Comparison of ENCODE assay signal across 10 cellular contexts in genomic region chr2:42386684-42387083, GRCh38. TPM values are rescaled to one million over a fixed set of nuclear protein-coding genes. Genes with fewer than 3 reads are reported as not detected.
A peak's percentile ranks its signal among the peaks of the same experiment; 100 is the strongest.
DNase-seq lines count a peak whose midpoint lies in the region; ATAC-seq and TF ChIP-seq lines count a peak whose summit lies in the region.
"Had no signal": no experiment of that assay in that cellular context is flagged by ENCODE, and none has a peak within 500 bp of the region (broad histone marks: within the 10 kb centered on the region; RNA-seq: fewer than 3 reads in every experiment).

No MANE protein-coding gene starts in this region.

- H3K79me2 ChIP-seq in osteoblast (ENCODE audit: insufficient read depth, low read length), result no peaks in the 10 kb centered on the region

- WGBS in esophagus squamous epithelium, 2 donors, result 81 to 93% methylated on average over 5 of the region's 5 CpGs

- H3K36me3 ChIP-seq in osteoblast (ENCODE audit: insufficient read depth, low read length), result no peaks in the 10 kb centered on the region
- H3K36me3 ChIP-seq in esophagus squamous epithelium, result no peaks in the 10 kb centered on the region

- TF ChIP-seq POLR2A in esophagus squamous epithelium (IDR thresholded peaks at IDR 0.05), result no peak

- peak; percentile 13 for DNase-seq in DMS53 (lab: John Stamatoyannopoulos, UW)
- DNase-seq in DMS53 treated with DMSO at 0.1 percent for 48 hours (lab: John Stamatoyannopoulos, UW; ENCODE audit: unreplicated experiment), result no peak
- DNase-seq in astrocyte of the spinal cord (ENCODE audit: low read depth, low spot score), result no peak
- DNase-seq in osteoblast (ENCODE audit: insufficient read length, low spot score, missing footprints), result peak; percentile 41
- DNase-seq in esophagus squamous epithelium (lab: John Stamatoyannopoulos, UW), result no peak
- no peak for DNase-seq in NCI-H1436 treated with DMSO at 0.1 percent for 48 hours (lab: John Stamatoyannopoulos, UW)
- DNase-seq: activated B cell treated with CpG ODN at 0.5 μM for 24 hours, NCI-H1417 had no signal

- H3K27ac ChIP-seq in osteoblast (ENCODE audit: low read depth, low read length) (no peak overlapping the region), esophagus squamous epithelium (no peak overlapping the region)

- ATAC-seq in HG03159 (IDR thresholded peaks at IDR 0.05; ENCODE audit: unreplicated experiment) (peak; percentile 79), HG03521 (IDR thresholded peaks at IDR 0.05; ENCODE audit: unreplicated experiment) (no peak)

- peak; percentile 36 for TF ChIP-seq CTCF in astrocyte of the spinal cord (IDR thresholded peaks at IDR 0.05; ENCODE audit: low read depth, low read length)
- peak; percentile 47 for TF ChIP-seq CTCF in osteoblast (IDR thresholded peaks at IDR 0.05; ENCODE audit: extremely low read depth, low read depth, low read length)
- peak in 3 of 6 experiments; percentile 14 to 49 (median 20) for TF ChIP-seq CTCF in esophagus squamous epithelium (IDR thresholded peaks at IDR 0.05)

- H3K9me3 ChIP-seq in osteoblast (ENCODE audit: low read depth, low read length) (no peaks in the 10 kb centered on the region), esophagus squamous epithelium (no peaks in the 10 kb centered on the region)

- H4K20me1 ChIP-seq in osteoblast (ENCODE audit: insufficient read depth, low read length), result no peaks in the 10 kb centered on the region

- H3K27me3 ChIP-seq in osteoblast (ENCODE audit: insufficient read depth, low read length) (peaks cover 21% of the 10 kb centered on the region), esophagus squamous epithelium (no peaks in the 10 kb centered on the region)

- no peak overlapping the region for H2AFZ ChIP-seq in osteoblast (ENCODE audit: low read length)

- intact Hi-C loops in esophagus squamous epithelium (cut with DNase I), result no loop called here

- no peak overlapping the region for H3K4me3 ChIP-seq in astrocyte of the spinal cord (ENCODE audit: low read depth, low read length)
- H3K4me3 ChIP-seq in osteoblast (ENCODE audit: insufficient read depth, low read length), result no peak overlapping the region
- H3K4me3 ChIP-seq in esophagus squamous epithelium, result no peak overlapping the region

- H3K4me1 ChIP-seq in osteoblast (ENCODE audit: insufficient read depth, low read length), result no peaks in the 10 kb centered on the region
- no peaks in the 10 kb centered on the region for H3K4me1 ChIP-seq in esophagus squamous epithelium

- in situ Hi-C loops in astrocyte of the spinal cord (cut with HindIII; ENCODE audit: low sequenced_read_pairs), result no loop called here

- no peak overlapping the region for H3K4me2 ChIP-seq in osteoblast (ENCODE audit: insufficient read depth, low read length)

RNA-seq across cellular contexts. Expression of gene COX7A2L, which starts 25.7 kb away (rescaled TPM):
- 215 and 237 TPM in 2 replicates for total RNA-seq in osteoblast
- 100 to 1,000 TPM in 2 of 4 donors, 10 to 100 TPM in 2; 51.3 to 152 (median 104) TPM for total RNA-seq in esophagus squamous epithelium

Comparison
In these comparisons a context has a peak if more than half of its experiments do, and no peak if none do; other contexts are left out.
1. DNase-seq: peak in DMS53 (single experiment) and osteoblast (single experiment); none in DMS53 treated with DMSO at 0.1 percent for 48 hours (single experiment), astrocyte of the spinal cord (single experiment), esophagus squamous epithelium (single experiment) and NCI-H1436 treated with DMSO at 0.1 percent for 48 hours (single experiment).